1 cellular context compared by ENCODE assay signal in the genomic region with DNA sequence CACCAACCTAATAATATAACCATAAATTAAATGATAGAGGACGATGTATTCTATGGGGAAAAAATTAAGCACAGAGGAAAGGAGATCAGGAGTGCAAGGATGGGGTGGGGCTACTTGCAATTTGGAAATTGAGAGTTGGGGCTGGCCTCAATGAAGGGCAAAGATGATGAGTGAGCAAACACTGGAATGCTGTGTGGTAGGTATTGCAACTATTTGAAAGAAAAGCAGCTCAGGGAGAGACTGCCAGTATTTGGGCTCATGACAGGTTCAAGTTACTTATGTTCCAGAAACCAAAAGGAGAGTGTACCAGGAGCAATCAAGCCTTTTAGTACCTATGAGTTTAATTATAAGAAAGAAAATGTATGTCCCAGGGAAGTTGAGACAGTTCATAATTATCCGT.
TF ChIP-seq lines count a peak whose summit lies in the region.

No MANE protein-coding gene starts in this region.

TF ChIP-seq in HepG2, 621 proteins besides CTCF, POLR2A, EP300 and RAD21:
- TF ChIP-seq MATR3 (CRISPR knock-in tag; IDR thresholded peaks at IDR 0.05) (no peak), ZNF296 (CRISPR knock-in tag; conservative IDR thresholded peaks at IDR 0.05) (no peak), SUZ12 (IDR thresholded peaks at IDR 0.05; ENCODE audit: low read depth, low read length) (no peak), ZNF737 (CRISPR knock-in tag; IDR thresholded peaks at IDR 0.05; ENCODE audit: borderline replicate concordance) (no peak), ZNF263 (CRISPR knock-in tag; IDR thresholded peaks at IDR 0.05) (no peak), MED8 (CRISPR knock-in tag; IDR thresholded peaks at IDR 0.05; ENCODE audit: insufficient replicate concordance) (no peak), AGO2 (optimal IDR thresholded peaks at IDR 0.05; ENCODE audit: low read depth, low read length) (no peak), YY1 (IDR thresholded peaks at IDR 0.05; ENCODE audit: insufficient read depth, insufficient replicate concordance, low read depth, low read length) (no peak), ZNF790 (CRISPR knock-in tag; IDR thresholded peaks at IDR 0.05; ENCODE audit: borderline replicate concordance) (no peak), ZNF17 (CRISPR knock-in tag; IDR thresholded peaks at IDR 0.05) (no peak), MLX (CRISPR knock-in tag; IDR thresholded peaks at IDR 0.05) (no peak), AFF4 (CRISPR knock-in tag; IDR thresholded peaks at IDR 0.05) (no peak), ZNF703 (CRISPR knock-in tag; IDR thresholded peaks at IDR 0.05; ENCODE audit: borderline replicate concordance) (no peak), NR2F1 (CRISPR knock-in tag; IDR thresholded peaks at IDR 0.05) (no peak), SMARCE1 (IDR thresholded peaks at IDR 0.05; ENCODE audit: borderline replicate concordance) (no peak), HNF4A (CRISPR knock-in tag; IDR thresholded peaks at IDR 0.05) (no peak)
TF ChIP-seq in HepG2: peak in this region for 0.
